Comparison of ENCODE assay signal across 8 cellular contexts in the genomic region with DNA sequence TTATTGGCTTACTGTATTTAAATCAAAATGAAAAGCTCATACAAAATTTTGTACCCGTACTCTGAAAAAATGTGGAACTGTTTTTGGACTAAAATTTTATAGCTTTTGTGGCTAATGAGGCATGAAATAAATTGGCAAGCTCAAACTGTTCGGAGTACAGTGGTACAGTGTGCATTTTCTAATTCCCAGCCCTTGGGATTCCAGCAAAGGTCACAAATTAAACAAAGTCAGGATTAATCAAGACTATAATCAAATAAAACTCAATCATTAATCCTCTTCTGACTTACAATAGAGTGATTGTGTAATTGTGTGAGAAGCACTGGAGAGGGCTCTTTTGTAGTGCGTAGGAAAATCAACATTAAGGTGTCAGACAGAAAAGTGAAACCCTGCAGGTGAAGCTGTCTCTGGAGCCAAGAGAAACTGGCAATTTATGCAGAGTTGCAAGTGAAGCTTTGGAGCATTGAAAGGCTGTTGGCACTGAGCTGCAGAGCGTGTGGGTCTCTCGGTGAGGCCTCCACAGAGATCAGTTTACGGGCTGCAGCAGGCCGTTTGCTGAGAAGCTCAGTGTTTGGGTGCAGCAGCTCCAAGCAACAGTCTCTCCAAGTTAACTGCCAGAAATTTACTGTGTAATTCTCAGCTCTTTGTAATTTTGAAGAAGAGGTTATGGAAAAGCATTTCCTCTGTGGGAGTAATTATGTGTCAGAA.
DNase-seq lines count a peak whose midpoint lies in the region; ATAC-seq and TF ChIP-seq lines count a peak whose summit lies in the region.

No MANE protein-coding gene starts in this region.

- no peaks in the 10 kb centered on the region for H3K36me3 ChIP-seq in skeletal muscle satellite cell (ENCODE audit: insufficient read depth, low read length)

- H3K9me3 ChIP-seq in skeletal muscle satellite cell (replicated peaks; ENCODE audit: low read length): no peaks in the 10 kb centered on the region

- POLR2A ChIA-PET in RWPE1 (lab: Yijun Ruan, JAX; ENCODE audit: low non-redundant PET): no interaction called here

- H3K4me3 ChIP-seq in skeletal muscle satellite cell (ENCODE audit: low read length): peak overlapping the region; percentile 5

- peaks cover 17% of the 10 kb centered on the region for H3K4me1 ChIP-seq in skeletal muscle satellite cell (ENCODE audit: control insufficient read depth, insufficient read depth, low read length)

- TF ChIP-seq RAD21 in Ishikawa (IDR thresholded peaks at IDR 0.05; ENCODE audit: low read depth): no peak

- no peak for ATAC-seq in GM21825 (IDR thresholded peaks at IDR 0.05; ENCODE audit: unreplicated experiment)

- no peaks in the 10 kb centered on the region for H3K27me3 ChIP-seq in skeletal muscle satellite cell (ENCODE audit: control insufficient read depth, insufficient read depth, low read length)

- H3K4me2 ChIP-seq in skeletal muscle satellite cell (ENCODE audit: low read length): peak overlapping the region; percentile 62

- CTCF ChIA-PET in RWPE1 (lab: Yijun Ruan, JAX): no interaction called here

- DNase-seq in RWPE1 (ENCODE audit: low spot score) (no peak), glomerular visceral epithelial cell (ENCODE audit: extremely low spot score) (peak; percentile 24), A172 (ENCODE audit: low spot score) (no peak)
- DNase-seq in effector CD8-positive, alpha-beta T cell (lab: John Stamatoyannopoulos, UW): no peak
- no peak for DNase-seq in stimulated activated CD4-positive, alpha-beta T cell treated with anti-CD3 and anti-CD28 coated beads, Interleukin-2, amount 100 ng/mL, for 48 hours

- TF ChIP-seq CTCF in RWPE1 (conservative IDR thresholded peaks at IDR 0.05; ENCODE audit: low read depth): no peak

- no peak for TF ChIP-seq EP300 in Ishikawa (IDR thresholded peaks at IDR 0.05; ENCODE audit: borderline replicate concordance)

- peak overlapping the region; percentile 69 for H3K27ac ChIP-seq in RWPE1

- H3K9ac ChIP-seq in skeletal muscle satellite cell (ENCODE audit: low read depth, low read length): peak overlapping the region; percentile 23

TF ChIP-seq in Ishikawa, 13 proteins besides CTCF, POLR2A, EP300 and RAD21:
- TF ChIP-seq TCF12 (IDR thresholded peaks at IDR 0.05; ENCODE audit: low read depth): peak; percentile 52; the same call in 1 of the 2 replicates
- peak; percentile 80 for TF ChIP-seq NFIC (IDR thresholded peaks at IDR 0.05)
- peak; percentile 73 for TF ChIP-seq CEBPB (IDR thresholded peaks at IDR 0.05)
- no peak for TF ChIP-seq FOXM1 (IDR thresholded peaks at IDR 0.05; ENCODE audit: borderline replicate concordance, low read depth)
- TF ChIP-seq YY1 (IDR thresholded peaks at IDR 0.05; ENCODE audit: low read depth): no peak
- peak; percentile 42 for TF ChIP-seq TEAD4 (IDR thresholded peaks at IDR 0.05)
